Comparison of ENCODE assay signal across 12 cellular contexts in genomic region chr17:7612294-7612640, GRCh38. TPM values are rescaled to one million over a fixed set of nuclear protein-coding genes. Genes with fewer than 3 reads are reported as not detected.
A peak's percentile ranks its signal among the peaks of the same experiment; 100 is the strongest.
DNase-seq lines count a peak whose midpoint lies in the region; ATAC-seq and TF ChIP-seq lines count a peak whose summit lies in the region.
"Had no signal": no experiment of that assay in that cellular context is flagged by ENCODE, and none has a peak within 500 bp of the region (broad histone marks: within the 10 kb centered on the region; RNA-seq: fewer than 3 reads in every experiment).

No MANE protein-coding gene starts in this region.

- H2BK15ac ChIP-seq in IMR-90 (ENCODE audit: low read depth, low read length) (no peak overlapping the region), H9 (ENCODE audit: low read depth, low read length) (no peak overlapping the region)

- no peak overlapping the region for H3K4ac ChIP-seq in IMR-90 (ENCODE audit: low read depth, low read length)
- no peak overlapping the region for H3K4ac ChIP-seq in H9 (ENCODE audit: low read depth, low read length)

- peaks cover 29 to 35% of the 10 kb centered on the region in 2 donors for H3K4me1 Mint-ChIP-seq in natural killer cell treated with Interleukin-12 subunit alpha and Interleukin-12 subunit beta and Interleukin-15 and Interleukin-18, amount 100 ng/mL, for 72 hours (ENCODE audit: low read depth in 2 of 2)
- peaks cover 22 to 23% of the 10 kb centered on the region in 2 experiments for H3K4me1 Mint-ChIP-seq in H9

- no peak overlapping the region for H3K56ac ChIP-seq in IMR-90 (ENCODE audit: extremely low read depth, insufficient read depth, low read length)
- no peak overlapping the region for H3K56ac ChIP-seq in H9 (ENCODE audit: insufficient read length, low read depth, low read length)

- peak overlapping the region; percentile 97 for H3K27ac ChIP-seq in C4-2B
- H3K27ac ChIP-seq in IMR-90 (ENCODE audit: insufficient read depth, low read length) = no peak overlapping the region
- peak overlapping the region; percentile 7 for H3K27ac ChIP-seq in brain microvascular endothelial cell
- H3K27ac ChIP-seq in H9 (ENCODE audit: insufficient read length, low read depth, low read length) = no peak overlapping the region

- H3K14ac ChIP-seq in IMR-90 (replicated peaks; ENCODE audit: low read depth, low read length) (no peak overlapping the region), H9 (ENCODE audit: insufficient read depth, low read length) (no peak overlapping the region)

- DNase-seq in IMR-90 (no peak), brain microvascular endothelial cell (no peak), H9 (no peak), 8988T (no peak), NCI-H2196 treated with DMSO at 0.1 percent for 48 hours (lab: John Stamatoyannopoulos, UW; ENCODE audit: unreplicated experiment) (no peak)
- no peak for DNase-seq in natural killer cell treated with Interleukin-12 subunit alpha and Interleukin-12 subunit beta and Interleukin-15 and Interleukin-18, amount 100 ng/mL, for 72 hours (ENCODE audit: low spot score)
- DNase-seq: NCI-H510A, SHP77 had no signal

- no peaks in the 10 kb centered on the region for H3K27me3 Mint-ChIP-seq in natural killer cell treated with Interleukin-12 subunit alpha and Interleukin-12 subunit beta and Interleukin-15 and Interleukin-18, amount 100 ng/mL, for 72 hours
- H3K27me3 Mint-ChIP-seq in H9 (ENCODE audit: low read depth) = no peaks in the 10 kb centered on the region

- H2BK120ac ChIP-seq in IMR-90 (ENCODE audit: low read depth, low read length) (no peak overlapping the region), H9 (ENCODE audit: low read depth, low read length, poor library complexity, severe bottlenecking) (no peak overlapping the region)

- H4K5ac ChIP-seq in IMR-90 (ENCODE audit: low read depth, low read length) = no peak overlapping the region
- H4K5ac ChIP-seq in H9 (ENCODE audit: insufficient read length, low read depth, low read length) = no peak overlapping the region

- H3T11ph ChIP-seq in H9 (ENCODE audit: low read length) = no peak overlapping the region

- no peak overlapping the region for H2BK12ac ChIP-seq in H9 (ENCODE audit: insufficient read length, low read depth, low read length)

- H3K9me3 ChIP-seq in IMR-90 (ENCODE audit: control insufficient read depth, insufficient read depth, low read length) (no peaks in the 10 kb centered on the region), H9 (ENCODE audit: control insufficient read depth, low read depth, low read length) (no peaks in the 10 kb centered on the region)

- POLR2A ChIA-PET in IMR-90 (lab: Charles Lee; ENCODE audit: unreplicated experiment) = no interaction called here

- intact Hi-C loops in IMR-90 (cut with micrococcal nuclease) = no loop called here

- H3K4me1 ChIP-seq in IMR-90 (ENCODE audit: control insufficient read depth, insufficient read depth, low read length) (peaks cover 9% of the 10 kb centered on the region), H9 (ENCODE audit: insufficient read depth, low read length) (peaks cover 5% of the 10 kb centered on the region)

- H3K4me3 Mint-ChIP-seq in natural killer cell treated with Interleukin-12 subunit alpha and Interleukin-12 subunit beta and Interleukin-15 and Interleukin-18, amount 100 ng/mL, for 72 hours = peak overlapping the region; percentile 95
- peak overlapping the region in 1 of 2 experiments; percentile 89; a peak in 3 of 5 replicates for H3K4me3 Mint-ChIP-seq in H9

- no CpG with 5 or more reads among the region's 1 CpG for WGBS in IMR-90 (ENCODE audit: extremely low coverage in 2 of 2, insufficient read length in 1 of 2), 2 experiments
- no CpG with 5 or more reads among the region's 1 CpG for WGBS in H9 (ENCODE audit: extremely low coverage, insufficient read length, low lambda C conversion rate)

- in situ Hi-C loops in IMR-90 (cut with MboI; ENCODE audit: low sequenced_read_pairs) = no loop called here
- in situ Hi-C loops in brain microvascular endothelial cell (cut with HindIII; ENCODE audit: low pct_ligation_motif_present, low sequenced_read_pairs) = no loop called here

- CTCF ChIA-PET in IMR-90 (lab: Yijun Ruan, JAX) = interaction anchor here (0.7 kb wide), 1 partner anchor 167 kb away, joined by 7 read pairs; no protein-coding TSS in a partner anchor

- H2AK5ac ChIP-seq in IMR-90 (ENCODE audit: low read depth, low read length) (no peak overlapping the region), H9 (ENCODE audit: insufficient read length, low read length) (no peak overlapping the region)

- H2AFZ ChIP-seq in IMR-90 (replicated peaks; ENCODE audit: low read length, poor library complexity) = no peak overlapping the region
- H2AFZ ChIP-seq in H9 (ENCODE audit: low read length) = no peak overlapping the region

- H3K79me2 ChIP-seq in H9 (ENCODE audit: insufficient read depth, low read length) = peaks cover 9% of the 10 kb centered on the region; the same call in 1 of the 2 replicates

- no peak overlapping the region for H3K9ac ChIP-seq in IMR-90 (ENCODE audit: low read depth, low read length)
- H3K9ac ChIP-seq in H9 (ENCODE audit: extremely low read depth, insufficient read length, low read length) = no peak overlapping the region

- H3K36me3 ChIP-seq in IMR-90 (ENCODE audit: control insufficient read depth, insufficient read depth, low read length) = peaks cover 5% of the 10 kb centered on the region
- peaks cover 3% of the 10 kb centered on the region for H3K36me3 ChIP-seq in brain microvascular endothelial cell (replicated peaks)

- H2BK5ac ChIP-seq in IMR-90 (ENCODE audit: low read depth, low read length, poor library complexity, severe bottlenecking) = no peak overlapping the region
- no peak overlapping the region for H2BK5ac ChIP-seq in H9 (ENCODE audit: insufficient read length, low read length)

- BruUV-seq in IMR-90 (replicated peaks; lab: Mats Ljungman, UMichigan) = no TSS peak

- TF ChIP-seq RAD21 in IMR-90 (IDR thresholded peaks at IDR 0.05; ENCODE audit: low read length) = no peak

- no peak overlapping the region for H2BK20ac ChIP-seq in IMR-90 (ENCODE audit: low read depth, low read length)
- no peak overlapping the region for H2BK20ac ChIP-seq in H9 (ENCODE audit: low read depth, low read length, poor library complexity, severe bottlenecking)

- H3K23me2 ChIP-seq in H9 (ENCODE audit: insufficient read length, low read depth, low read length, poor library complexity, severe bottlenecking) = peaks cover 7% of the 10 kb centered on the region

- no peak overlapping the region for H3K18ac ChIP-seq in IMR-90 (ENCODE audit: low read depth, low read length)
- no peak overlapping the region for H3K18ac ChIP-seq in H9 (ENCODE audit: insufficient read length, low read depth, low read length)

- TF ChIP-seq CTCF in C4-2B (conservative IDR thresholded peaks at IDR 0.05) (no peak), IMR-90 (conservative IDR thresholded peaks at IDR 0.05; ENCODE audit: low read depth, low read length) (no peak), brain microvascular endothelial cell (IDR thresholded peaks at IDR 0.05; ENCODE audit: low read depth, low read length, missing control alignments) (no peak), H9 (conservative IDR thresholded peaks at IDR 0.05) (no peak)

- peak overlapping the region in 1 of 2 donors; percentile 19 for H3K27ac Mint-ChIP-seq in natural killer cell treated with Interleukin-12 subunit alpha and Interleukin-12 subunit beta and Interleukin-15 and Interleukin-18, amount 100 ng/mL, for 72 hours
- H3K27ac Mint-ChIP-seq in H9 = no peak overlapping the region

- H3K4me3 ChIP-seq in IMR-90 (ENCODE audit: insufficient read depth, low read depth, low read length) (no peak overlapping the region), brain microvascular endothelial cell (ENCODE audit: low read depth, low read length) (no peak overlapping the region)
- H3K4me3 ChIP-seq: lung had no signal

- no peaks in the 10 kb centered on the region for H3K9me3 Mint-ChIP-seq in natural killer cell treated with Interleukin-12 subunit alpha and Interleukin-12 subunit beta and Interleukin-15 and Interleukin-18, amount 100 ng/mL, for 72 hours
- no peaks in the 10 kb centered on the region for H3K9me3 Mint-ChIP-seq in H9

- H3K23ac ChIP-seq in IMR-90 (ENCODE audit: low read depth, low read length) (peak overlapping the region; percentile 6; the same call in 1 of the 2 replicates), H9 (ENCODE audit: insufficient read length, low read depth, low read length) (no peak overlapping the region)

- no peak overlapping the region for H4K91ac ChIP-seq in IMR-90 (ENCODE audit: insufficient read depth, low read depth, low read length)
- no peak overlapping the region for H4K91ac ChIP-seq in H9 (ENCODE audit: insufficient read length, low read depth, low read length)

- H4K8ac ChIP-seq in IMR-90 (ENCODE audit: low read depth in 2 of 2, low read length in 2 of 2) = no peak overlapping the region
- H4K8ac ChIP-seq in H9 (replicated peaks; ENCODE audit: insufficient read length, low read depth, low read length) = no peak overlapping the region

- no peak overlapping the region for H2AK9ac ChIP-seq in IMR-90 (replicated peaks; ENCODE audit: low read depth, low read length, poor library complexity)

- no peak for ATAC-seq in IMR-90 (ENCODE audit: low read depth)
- no peak for ATAC-seq in natural killer cell treated with Interleukin-12 subunit alpha and Interleukin-12 subunit beta and Interleukin-15 and Interleukin-18, amount 100 ng/mL, for 72 hours
- ATAC-seq in GM21447 (IDR thresholded peaks at IDR 0.05; ENCODE audit: unreplicated experiment) = no peak

- H3K27me3 ChIP-seq in IMR-90 (ENCODE audit: control insufficient read depth, insufficient read depth, low read length) (no peaks in the 10 kb centered on the region), brain microvascular endothelial cell (replicated peaks) (no peaks in the 10 kb centered on the region), H9 (ENCODE audit: insufficient read depth, low read length) (no peaks in the 10 kb centered on the region)

- H3K79me1 ChIP-seq in IMR-90 (ENCODE audit: low read depth in 1 of 2, low read length in 2 of 2) (peaks cover 42 to 62% of the 10 kb centered on the region in 2 experiments), H9 (ENCODE audit: insufficient read depth, low read depth, low read length, poor library complexity, severe bottlenecking) (no peaks in the 10 kb centered on the region)

- H3K4me2 ChIP-seq in IMR-90 (ENCODE audit: low read depth, low read length) (peak overlapping the region; percentile 27; the same call in 1 of the 2 replicates), H9 (ENCODE audit: insufficient read depth, insufficient read length, low read length) (no peak overlapping the region)

- no peak for TF ChIP-seq POLR2A in IMR-90 (IDR thresholded peaks at IDR 0.05; ENCODE audit: low read depth, low read length)

- H3K9me1 ChIP-seq in IMR-90 (ENCODE audit: insufficient read depth, low read length) = peaks cover 16% of the 10 kb centered on the region

- peaks cover 4% of the 10 kb centered on the region for H3K36me3 Mint-ChIP-seq in natural killer cell treated with Interleukin-12 subunit alpha and Interleukin-12 subunit beta and Interleukin-15 and Interleukin-18, amount 100 ng/mL, for 72 hours
- H3K36me3 Mint-ChIP-seq in H9 (ENCODE audit: insufficient read depth in 1 of 3, low read depth in 3 of 3) = peaks cover 6 to 20% (median 14%) of the 10 kb centered on the region in 3 experiments; a peak in 6 of 7 replicates

- dilution Hi-C loops in IMR-90 (cut with HindIII; ENCODE audit: low sequenced_read_pairs, unreplicated experiment) = no loop called here

- peaks cover 54% of the 10 kb centered on the region for H4K20me1 ChIP-seq in IMR-90 (ENCODE audit: insufficient read depth, low read length)
- H4K20me1 ChIP-seq in H9 (ENCODE audit: control insufficient read depth, insufficient read depth, insufficient read length) = no peaks in the 10 kb centered on the region

RNA-seq across cellular contexts. Expression of gene FXR2, which starts 2.4 kb away (rescaled TPM):
- total RNA-seq in IMR-90 (2012; rRNA removed) = 38.6 and 39.1 TPM in 2 replicates
- 55.9 and 59.8 TPM in 2 replicates for polyA plus RNA-seq in IMR-90 (2012; rRNA removed)
- 27.8 and 47.9 TPM in 2 replicates for polyA plus RNA-seq in IMR-90 (2012; cell fraction: cytosol; rRNA removed)
- polyA plus RNA-seq in IMR-90 (2012; cell fraction: nucleus; rRNA removed; ENCODE audit: low replicate concordance) = 55.8 and 92.1 TPM in 2 replicates
- total RNA-seq in natural killer cell treated with Interleukin-12 subunit alpha and Interleukin-12 subunit beta and Interleukin-15 and Interleukin-18, amount 100 ng/mL, for 72 hours = 10 to 100 TPM; 42.7 to 56.6 TPM
- 36.1 and 36.4 TPM in 2 replicates for total RNA-seq in H9 (2021)

RNA-seq across cellular contexts. Expression of gene SAT2, which starts 15.4 kb away (rescaled TPM):
- total RNA-seq in IMR-90 (2012; rRNA removed) = 20.4 and 21.4 TPM in 2 replicates
- 43.8 and 45.9 TPM in 2 replicates for polyA plus RNA-seq in IMR-90 (2012; rRNA removed)
- 32.2 and 48.3 TPM in 2 replicates for polyA plus RNA-seq in IMR-90 (2012; cell fraction: cytosol; rRNA removed)
- 95.6 and 169 TPM in 2 replicates for polyA plus RNA-seq in IMR-90 (2012; cell fraction: nucleus; rRNA removed; ENCODE audit: low replicate concordance)
- 10 to 100 TPM; 32.8 to 41.1 TPM for total RNA-seq in natural killer cell treated with Interleukin-12 subunit alpha and Interleukin-12 subunit beta and Interleukin-15 and Interleukin-18, amount 100 ng/mL, for 72 hours
- 72.1 and 77.6 TPM in 2 replicates for total RNA-seq in H9 (2021)

RNA-seq across cellular contexts. Expression of gene SHBG, which starts 17.7 kb away (rescaled TPM):
- total RNA-seq in IMR-90 (2012; rRNA removed) = 0.36 TPM in 1 of 2 replicates, not detected in the other
- polyA plus RNA-seq in IMR-90 (2012; rRNA removed) = 0.38 and 0.40 TPM in 2 replicates
- 0.66 and 1.1 TPM in 2 replicates for polyA plus RNA-seq in IMR-90 (2012; cell fraction: cytosol; rRNA removed)
- 2.3 and 2.5 TPM in 2 replicates for polyA plus RNA-seq in IMR-90 (2012; cell fraction: nucleus; rRNA removed; ENCODE audit: low replicate concordance)
- not detected for total RNA-seq in natural killer cell treated with Interleukin-12 subunit alpha and Interleukin-12 subunit beta and Interleukin-15 and Interleukin-18, amount 100 ng/mL, for 72 hours
- 1.5 and 1.6 TPM in 2 replicates for total RNA-seq in H9 (2021)
- total RNA-seq: bronchial epithelial cell had no signal

RNA-seq across cellular contexts. Expression of gene SOX15, which starts 22.4 kb away (rescaled TPM):
- 0.18 and 0.28 TPM in 2 replicates for total RNA-seq in IMR-90 (2012; rRNA removed)
- 0.62 and 1.0 TPM in 2 replicates for polyA plus RNA-seq in IMR-90 (2012; rRNA removed)
- 2.4 and 3.1 TPM in 2 replicates for polyA plus RNA-seq in IMR-90 (2012; cell fraction: cytosol; rRNA removed)
- 0.84 and 3.4 TPM in 2 replicates for polyA plus RNA-seq in IMR-90 (2012; cell fraction: nucleus; rRNA removed; ENCODE audit: low replicate concordance)
- under 1 TPM in 1 of 2 donors, not detected in 1; 0.26 TPM for total RNA-seq in natural killer cell treated with Interleukin-12 subunit alpha and Interleukin-12 subunit beta and Interleukin-15 and Interleukin-18, amount 100 ng/mL, for 72 hours
- total RNA-seq in H9 (2021) = 7.7 TPM in 2 replicates

RNA-seq across cellular contexts. Expression of gene MPDU1, which starts 28.6 kb away (rescaled TPM):
- total RNA-seq in IMR-90 (2012; rRNA removed) = 142 and 149 TPM in 2 replicates
- polyA plus RNA-seq in IMR-90 (2012; rRNA removed) = 135 and 152 TPM in 2 replicates
- polyA plus RNA-seq in IMR-90 (2012; cell fraction: cytosol; rRNA removed) = 111 and 139 TPM in 2 replicates
- 74.4 and 102 TPM in 2 replicates for polyA plus RNA-seq in IMR-90 (2012; cell fraction: nucleus; rRNA removed; ENCODE audit: low replicate concordance)
- total RNA-seq in natural killer cell treated with Interleukin-12 subunit alpha and Interleukin-12 subunit beta and Interleukin-15 and Interleukin-18, amount 100 ng/mL, for 72 hours = 10 to 100 TPM; 82.7 to 95.5 TPM
- total RNA-seq in H9 (2021) = 73.1 and 76.1 TPM in 2 replicates

Comparison
In these comparisons a context has a peak if more than half of its experiments do, and no peak if none do; other contexts are left out.
1. H3K27ac ChIP-seq: peak in C4-2B (single experiment) and brain microvascular endothelial cell (single experiment); none in IMR-90 (single experiment) and H9 (single experiment).